10 cellular contexts compared by ENCODE assay signal in the genomic region with DNA sequence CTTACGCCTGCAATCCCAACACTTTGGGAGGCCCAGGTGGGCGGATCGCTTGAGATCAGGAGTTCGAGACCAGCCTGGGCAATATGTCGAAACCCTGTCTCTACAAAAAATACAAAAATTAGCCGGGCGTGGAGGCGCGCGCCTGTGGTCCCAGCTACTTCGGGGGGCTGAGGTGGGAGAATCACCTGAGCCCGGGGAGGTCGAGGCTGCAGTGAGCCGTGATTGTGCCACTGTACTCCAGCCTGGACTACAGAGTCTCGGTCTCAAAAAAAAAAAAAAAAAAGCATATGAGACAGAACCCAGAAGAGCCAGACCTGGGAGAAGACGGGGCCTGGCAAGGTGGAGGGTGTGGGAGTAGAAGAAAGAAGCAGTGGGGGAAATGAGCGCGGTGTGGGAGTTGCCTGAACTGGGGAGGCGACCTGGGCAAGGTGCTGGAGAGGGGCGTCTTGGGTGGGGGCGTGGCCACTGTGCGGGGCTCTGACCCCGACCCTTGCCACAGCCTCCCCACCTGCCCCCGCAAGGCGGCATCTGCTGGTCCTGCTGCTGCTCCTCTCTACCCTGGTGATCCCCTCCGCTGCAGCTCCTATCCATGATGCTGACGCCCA. TPM values are rescaled to one million over a fixed set of nuclear protein-coding genes. Genes with fewer than 3 reads are reported as not detected.
A peak's percentile ranks its signal among the peaks of the same experiment; 100 is the strongest.
DNase-seq lines count a peak whose midpoint lies in the region; ATAC-seq and TF ChIP-seq lines count a peak whose summit lies in the region.
"Had no signal": no experiment of that assay in that cellular context is flagged by ENCODE, and none has a peak within 500 bp of the region (broad histone marks: within the 10 kb centered on the region; RNA-seq: fewer than 3 reads in every experiment).

No MANE protein-coding gene starts in this region.

- H3K27me3 ChIP-seq in AG04450 (ENCODE audit: control insufficient read depth, insufficient read depth, low read length) (no peaks in the 10 kb centered on the region), ovary (no peaks in the 10 kb centered on the region), WERI-Rb-1 (ENCODE audit: insufficient read depth, low read depth, severe bottlenecking) (no peaks in the 10 kb centered on the region)

- POLR2A ChIA-PET in AG04450 (lab: Yijun Ruan, JAX): no interaction called here
- POLR2A ChIA-PET in OCI-LY7 (lab: Charles Lee): interaction anchor here (1.4 kb wide), 1 partner anchor 33 kb away, joined by 4 read pairs; no protein-coding TSS in a partner anchor
- POLR2A ChIA-PET in activated CD8-positive, alpha-beta T cell treated with anti-CD3 and anti-CD28 coated beads for 36 hours (lab: Charles Lee): interaction anchor here (1.3 kb wide), 1 partner anchor 27 kb away, joined by 4 read pairs; no protein-coding TSS in a partner anchor

- no peak for ATAC-seq in activated CD8-positive, alpha-beta T cell treated with anti-CD3 and anti-CD28 coated beads for 36 hours

- H3K4me3 Mint-ChIP-seq in activated CD8-positive, alpha-beta T cell treated with anti-CD3 and anti-CD28 coated beads for 36 hours: no peak overlapping the region
- H3K4me3 Mint-ChIP-seq: activated CD4-positive, alpha-beta T cell treated with anti-CD3 and anti-CD28 coated beads, Interleukin-2, amount 10 ng/mL, durations not matched to agents 7 days and 5 days had no signal

- peaks cover 5% of the 10 kb centered on the region for H3K9me3 Mint-ChIP-seq in activated CD8-positive, alpha-beta T cell treated with anti-CD3 and anti-CD28 coated beads for 36 hours

- no peaks in the 10 kb centered on the region for H3K36me3 Mint-ChIP-seq in activated CD8-positive, alpha-beta T cell treated with anti-CD3 and anti-CD28 coated beads for 36 hours (ENCODE audit: low read depth)

- no TSS peak for BruUV-seq in OCI-LY7 (replicated peaks; lab: Mats Ljungman, UMichigan)

- no peaks in the 10 kb centered on the region for H3K79me2 ChIP-seq in OCI-LY7 (ENCODE audit: insufficient read depth, low read depth, low read length)

- no peaks in the 10 kb centered on the region for H3K9me2 ChIP-seq in OCI-LY7 (ENCODE audit: insufficient read depth, low read length)

- H3K27me3 Mint-ChIP-seq in activated CD8-positive, alpha-beta T cell treated with anti-CD3 and anti-CD28 coated beads for 36 hours: peaks cover 30% of the 10 kb centered on the region

- peak overlapping the region; percentile 27 for H3K4me3 ChIP-seq in AG04450 (ENCODE audit: low read depth, low read length)
- H3K4me3 ChIP-seq in OCI-LY7 (ENCODE audit: low read depth, low read length, poor library complexity, severe bottlenecking): peak overlapping the region; percentile 52
- H3K4me3 ChIP-seq in fibroblast of the aortic adventitia (ENCODE audit: low read depth, low read length): peak overlapping the region; percentile 39
- H3K4me3 ChIP-seq in ovary: peak overlapping the region; percentile 23
- H3K4me3 ChIP-seq in lower leg skin (ENCODE audit: low read depth, poor library complexity, severe bottlenecking): no peak overlapping the region
- H3K4me3 ChIP-seq in WERI-Rb-1 (ENCODE audit: low read depth, low read length): no peak overlapping the region

- DNase-seq in AG04450 (ENCODE audit: low read depth, low spot score): no peak
- DNase-seq in OCI-LY7 (ENCODE audit: low spot score): no peak
- DNase-seq in fibroblast of the aortic adventitia (ENCODE audit: low read depth): no peak
- DNase-seq in ovary: peak; percentile 41 to 66 (median 61)
- DNase-seq in AG08395 (ENCODE audit: low spot score): no peak
- no peak for DNase-seq in lower leg skin (ENCODE audit: low spot score in 2 of 2)
- DNase-seq in activated CD8-positive, alpha-beta T cell treated with anti-CD3 and anti-CD28 coated beads for 36 hours: no peak
- no peak for DNase-seq in WERI-Rb-1
- DNase-seq: NCI-H1092 had no signal

- no peak for TF ChIP-seq CTCF in AG04450 (IDR thresholded peaks at IDR 0.05; ENCODE audit: low read depth, low read length)
- TF ChIP-seq CTCF in OCI-LY7 (conservative IDR thresholded peaks at IDR 0.05; ENCODE audit: low read length): no peak
- no peak for TF ChIP-seq CTCF in fibroblast of the aortic adventitia (IDR thresholded peaks at IDR 0.05; ENCODE audit: insufficient read depth, low read length)
- no peak for TF ChIP-seq CTCF in ovary (IDR thresholded peaks at IDR 0.05)
- TF ChIP-seq CTCF in lower leg skin (IDR thresholded peaks at IDR 0.05): no peak
- TF ChIP-seq CTCF in activated CD8-positive, alpha-beta T cell treated with anti-CD3 and anti-CD28 coated beads for 36 hours (IDR thresholded peaks at IDR 0.05): no peak
- no peak for TF ChIP-seq CTCF in WERI-Rb-1 (IDR thresholded peaks at IDR 0.05; ENCODE audit: low read depth, low read length)

- peak overlapping the region; percentile 39 for H3K27ac ChIP-seq in AG04450 (ENCODE audit: low read depth, low read length)
- H3K27ac ChIP-seq in OCI-LY7 (ENCODE audit: low read depth, low read length, poor library complexity, severe bottlenecking): no peak overlapping the region
- peak overlapping the region in 1 of 2 donors; percentile 92 for H3K27ac ChIP-seq in ovary
- no peak overlapping the region for H3K27ac ChIP-seq in WERI-Rb-1

- CTCF ChIA-PET in AG04450 (lab: Charles Lee): no interaction called here
- CTCF ChIA-PET in OCI-LY7 (lab: Charles Lee; ENCODE audit: unreplicated experiment): no interaction called here
- CTCF ChIA-PET in activated CD8-positive, alpha-beta T cell treated with anti-CD3 and anti-CD28 coated beads for 36 hours (lab: Charles Lee): interaction anchor here (1.6 kb wide), 1 partner anchor 61 kb away, joined by 3 read pairs; a partner anchor contains a TSS

- H3K4me1 Mint-ChIP-seq in activated CD8-positive, alpha-beta T cell treated with anti-CD3 and anti-CD28 coated beads for 36 hours (ENCODE audit: low read depth): peaks cover 8% of the 10 kb centered on the region

- peak overlapping the region; percentile 43; the same call in 1 of the 2 replicates for H2AFZ ChIP-seq in OCI-LY7 (ENCODE audit: low read length)

- peaks cover 14% of the 10 kb centered on the region for H3K9me3 ChIP-seq in AG04450 (ENCODE audit: control insufficient read depth, insufficient read depth, low read length)
- peaks cover 6% of the 10 kb centered on the region; the same call in 1 of the 2 replicates for H3K9me3 ChIP-seq in OCI-LY7 (ENCODE audit: low read length)
- no peaks in the 10 kb centered on the region for H3K9me3 ChIP-seq in ovary
- peaks cover 5% of the 10 kb centered on the region for H3K9me3 ChIP-seq in WERI-Rb-1 (ENCODE audit: severe bottlenecking)

- intact Hi-C loops in OCI-LY7 (cut with micrococcal nuclease; ENCODE audit: unreplicated experiment) (no loop called here), ovary (cut with DNase I) (loop anchor here in 1 of 4 donors (10.0 kb wide), 1 partner anchor 81 kb away; a partner anchor contains a TSS), lower leg skin (cut with DNase I; ENCODE audit: low total_unique reads) (no loop called here)
- intact Hi-C loops in activated CD8-positive, alpha-beta T cell treated with anti-CD3 and anti-CD28 coated beads for 36 hours (cut with micrococcal nuclease): no loop called here

- H3K27ac Mint-ChIP-seq in activated CD8-positive, alpha-beta T cell treated with anti-CD3 and anti-CD28 coated beads for 36 hours: no peak overlapping the region
- H3K27ac Mint-ChIP-seq: activated CD4-positive, alpha-beta T cell treated with anti-CD3 and anti-CD28 coated beads, Interleukin-2, amount 10 ng/mL, durations not matched to agents 7 days and 5 days had no signal

- H3K36me3 ChIP-seq in OCI-LY7 (ENCODE audit: insufficient read depth, low read length) (no peaks in the 10 kb centered on the region; the same call in 1 of the 2 replicates), ovary (no peaks in the 10 kb centered on the region), WERI-Rb-1 (peaks cover 4% of the 10 kb centered on the region; the same call in 1 of the 2 replicates)

- H3K4me1 ChIP-seq in OCI-LY7 (ENCODE audit: insufficient read depth, low read length, poor library complexity, severe bottlenecking) (peaks cover 57% of the 10 kb centered on the region), ovary (ENCODE audit: insufficient read depth) (no peaks in the 10 kb centered on the region)

- no peak for TF ChIP-seq EP300 in ovary (IDR thresholded peaks at IDR 0.05)

- 53 to 65% (median 55%) methylated on average over 27 of the region's 27 CpGs for WGBS in ovary, 3 donors
- 78% methylated on average over 27 of the region's 27 CpGs for WGBS in lower leg skin, 2 donors

- H4K20me1 ChIP-seq in OCI-LY7 (ENCODE audit: insufficient read depth, low read length): no peaks in the 10 kb centered on the region

- TF ChIP-seq POLR2A in ovary (IDR thresholded peaks at IDR 0.05) (no peak), lower leg skin (IDR thresholded peaks at IDR 0.05) (no peak)

- H3K4me2 ChIP-seq in OCI-LY7 (ENCODE audit: low read length): peak overlapping the region; percentile 77

RNA-seq across cellular contexts. Expression of a gene that starts 0.5 kb away (rescaled TPM):
- polyA plus RNA-seq in AG04450 (2011; rRNA removed): 0.14 TPM in 1 of 2 replicates, not detected in the other
- polyA minus RNA-seq in AG04450 (2011; rRNA and poly(A)+ RNA removed): not detected in 2 replicates
- 0.15 and 0.63 TPM in 2 replicates for total RNA-seq in OCI-LY7 (2014; rRNA removed; shearing (Covaris generic))
- total RNA-seq in OCI-LY7 (2022): 0.61 and 0.79 TPM in 2 replicates
- total RNA-seq in fibroblast of the aortic adventitia (ENCODE audit: low replicate concordance): 0.18 TPM in 1 of 2 replicates, not detected in the other
- 1 to 10 TPM in 5 of 7 donors, under 1 TPM in 1, not detected in 1; 0.22 to 2.4 (median 1.3) TPM for total RNA-seq in ovary
- polyA plus RNA-seq in ovary: under 1 TPM; 0.35 to 0.42 TPM
- total RNA-seq in lower leg skin: 1 to 10 TPM in 1 of 4 donors, not detected in 3; 3.0 TPM
- total RNA-seq in activated CD8-positive, alpha-beta T cell treated with anti-CD3 and anti-CD28 coated beads for 36 hours: not detected
- total RNA-seq: activated CD4-positive, alpha-beta T cell treated with anti-CD3 and anti-CD28 coated beads, Interleukin-2, amount 10 ng/mL, durations not matched to agents 7 days and 5 days had no signal

RNA-seq across cellular contexts. Expression of a gene that starts 2.0 kb away (rescaled TPM):
- polyA plus RNA-seq in AG04450 (2011; rRNA removed) (32.8 and 41.7 TPM in 2 replicates), ovary (10 to 100 TPM; 34.0 to 38.4 TPM)
- polyA minus RNA-seq in AG04450 (2011; rRNA and poly(A)+ RNA removed): 52.6 and 80.2 TPM in 2 replicates
- 5.3 and 7.4 TPM in 2 replicates for total RNA-seq in OCI-LY7 (2014; rRNA removed; shearing (Covaris generic))
- total RNA-seq in OCI-LY7 (2022) (4.9 and 7.6 TPM in 2 replicates), fibroblast of the aortic adventitia (ENCODE audit: low replicate concordance) (19.2 and 22.3 TPM in 2 replicates), ovary (10 to 100 TPM; 27.8 to 63.1 (median 47.3) TPM), lower leg skin (10 to 100 TPM in 2 of 4 donors, 1 to 10 TPM in 2; 1.3 to 17.6 (median 9.8) TPM)
- total RNA-seq in activated CD8-positive, alpha-beta T cell treated with anti-CD3 and anti-CD28 coated beads for 36 hours: not detected
- total RNA-seq: activated CD4-positive, alpha-beta T cell treated with anti-CD3 and anti-CD28 coated beads, Interleukin-2, amount 10 ng/mL, durations not matched to agents 7 days and 5 days had no signal

RNA-seq across cellular contexts. Expression of a gene that starts 23.9 kb away (rescaled TPM):
- polyA plus RNA-seq in AG04450 (2011; rRNA removed) (not detected in 2 replicates), ovary (under 1 TPM in 1 of 2 donors, not detected in 1; 0.15 TPM)
- not detected in 2 replicates for polyA minus RNA-seq in AG04450 (2011; rRNA and poly(A)+ RNA removed)
- total RNA-seq in OCI-LY7 (2014; rRNA removed; shearing (Covaris generic)): 12.0 and 15.9 TPM in 2 replicates
- total RNA-seq in OCI-LY7 (2022) (16.3 and 19.4 TPM in 2 replicates), fibroblast of the aortic adventitia (ENCODE audit: low replicate concordance) (not detected in 2 replicates), ovary (under 1 TPM in 1 of 7 donors, not detected in 6; 0.23 TPM), lower leg skin (not detected)
- total RNA-seq in activated CD8-positive, alpha-beta T cell treated with anti-CD3 and anti-CD28 coated beads for 36 hours: under 1 TPM in 1 of 2 experiments, not detected in 1; 0.95 TPM

RNA-seq across cellular contexts. Expression of a gene that starts 29.0 kb away (rescaled TPM):
- polyA plus RNA-seq in AG04450 (2011; rRNA removed) (not detected in 2 replicates), ovary (10 to 100 TPM in 1 of 2 donors, 1 to 10 TPM in 1; 3.5 to 21.5 TPM)
- not detected in 2 replicates for polyA minus RNA-seq in AG04450 (2011; rRNA and poly(A)+ RNA removed)
- total RNA-seq in OCI-LY7 (2014; rRNA removed; shearing (Covaris generic)): 170 and 219 TPM in 2 replicates
- total RNA-seq in OCI-LY7 (2022) (279 and 352 TPM in 2 replicates), fibroblast of the aortic adventitia (ENCODE audit: low replicate concordance) (not detected in 2 replicates), ovary (10 to 100 TPM in 1 of 7 donors, 1 to 10 TPM in 6; 1.5 to 11.6 (median 5.4) TPM), lower leg skin (1 to 10 TPM; 2.6 to 8.5 (median 5.9) TPM)
- total RNA-seq in activated CD8-positive, alpha-beta T cell treated with anti-CD3 and anti-CD28 coated beads for 36 hours: 100 to 1,000 TPM; 131 to 137 TPM

RNA-seq across cellular contexts. Expression of a gene that starts 39.2 kb away (rescaled TPM):
- 1.5 and 1.6 TPM in 2 replicates for polyA plus RNA-seq in AG04450 (2011; rRNA removed)
- 1.3 and 2.7 TPM in 2 replicates for polyA minus RNA-seq in AG04450 (2011; rRNA and poly(A)+ RNA removed)
- total RNA-seq in OCI-LY7 (2014; rRNA removed; shearing (Covaris generic)): 2.5 and 2.8 TPM in 2 replicates
- total RNA-seq in OCI-LY7 (2022): 15.8 and 21.7 TPM in 2 replicates
- total RNA-seq in fibroblast of the aortic adventitia (ENCODE audit: low replicate concordance): 0.09 TPM in 1 of 2 replicates, not detected in the other
- total RNA-seq in ovary: 1 to 10 TPM; 1.8 to 9.3 (median 4.6) TPM
- 1 to 10 TPM; 3.3 to 5.3 TPM for polyA plus RNA-seq in ovary
- total RNA-seq in lower leg skin: 1 to 10 TPM in 1 of 4 donors, under 1 TPM in 2, not detected in 1; 0.55 to 1.2 (median 0.95) TPM
- 1 to 10 TPM in 1 of 2 experiments, under 1 TPM in 1; 0.61 to 1.1 TPM for total RNA-seq in activated CD8-positive, alpha-beta T cell treated with anti-CD3 and anti-CD28 coated beads for 36 hours

Comparison
In these comparisons a context has a peak if more than half of its experiments do, and no peak if none do; other contexts are left out.
1. DNase-seq: peak in ovary (5 of 5); none in AG04450 (single experiment), OCI-LY7 (single experiment), fibroblast of the aortic adventitia (single experiment), AG08395 (single experiment), lower leg skin (0 of 2), activated CD8-positive, alpha-beta T cell treated with anti-CD3 and anti-CD28 coated beads for 36 hours (single experiment) and WERI-Rb-1 (single experiment).
2. H3K4me3 ChIP-seq: peak in AG04450 (single experiment), OCI-LY7 (single experiment), fibroblast of the aortic adventitia (single experiment) and ovary (single experiment); none in lower leg skin (single experiment) and WERI-Rb-1 (single experiment).
3. RNA of a gene that starts 23.9 kb away (total RNA-seq): 12.0 to 19.4 TPM in OCI-LY7; 0.95 TPM in activated CD8-positive, alpha-beta T cell treated with anti-CD3 and anti-CD28 coated beads for 36 hours, not detected in fibroblast of the aortic adventitia, 0.23 TPM in ovary and not detected in lower leg skin; every median in the first group is over 4 times any median in the second.